3 cellular contexts compared by ENCODE assay signal in genomic region chr5:144011348-144011861, GRCh38.
TF ChIP-seq lines count a peak whose summit lies in the region.

No MANE protein-coding gene starts in this region.

TF ChIP-seq in SK-N-SH, 30 proteins besides CTCF, POLR2A, EP300 and RAD21 (continued from another document):
- no peak for TF ChIP-seq REST (IDR thresholded peaks at IDR 0.05; ENCODE audit: low read depth, low read length)
- TF ChIP-seq FOXM1 (IDR thresholded peaks at IDR 0.05; ENCODE audit: low read depth), result no peak
- TF ChIP-seq CHD2 (IDR thresholded peaks at IDR 0.05; ENCODE audit: low read length, partially characterized antibody), result no peak
- no peak for TF ChIP-seq USF2 (IDR thresholded peaks at IDR 0.05; ENCODE audit: borderline replicate concordance, low read depth, low read length)
- no peak for TF ChIP-seq ZBTB33 (IDR thresholded peaks at IDR 0.05; ENCODE audit: borderline replicate concordance, low read depth)
- no peak for TF ChIP-seq EZH2phosphoT487 (IDR thresholded peaks at IDR 0.05; ENCODE audit: borderline replicate concordance, low read depth)
- TF ChIP-seq POLR2AphosphoS5 (IDR thresholded peaks at IDR 0.05; ENCODE audit: low read depth, low read length), result no peak
- TF ChIP-seq TEAD4 (IDR thresholded peaks at IDR 0.05; ENCODE audit: borderline replicate concordance, insufficient read depth), result no peak
- no peak for TF ChIP-seq FOSL2 (IDR thresholded peaks at IDR 0.05; ENCODE audit: borderline replicate concordance, low read depth)
- no peak for TF ChIP-seq NFIC (IDR thresholded peaks at IDR 0.05; ENCODE audit: borderline replicate concordance)
- TF ChIP-seq JUND (IDR thresholded peaks at IDR 0.05), result no peak
TF ChIP-seq in SK-N-SH: peak in this region for 0.

TF ChIP-seq in SK-N-SH treated with all-trans-retinoic acid at 6 μM for 48 hours, 23 proteins besides CTCF, POLR2A, EP300 and RAD21 (continued from another document):
- TF ChIP-seq POU6F1 (CRISPR knock-in tag; IDR thresholded peaks at IDR 0.05; ENCODE audit: borderline replicate concordance, low read depth) (no peak), ZFP3 (CRISPR knock-in tag; IDR thresholded peaks at IDR 0.05) (no peak), BACH2 (CRISPR knock-in tag; IDR thresholded peaks at IDR 0.05; ENCODE audit: borderline replicate concordance) (no peak), ISL1 (CRISPR knock-in tag; IDR thresholded peaks at IDR 0.05) (no peak), TOX (CRISPR knock-in tag; IDR thresholded peaks at IDR 0.05; ENCODE audit: borderline replicate concordance) (no peak), PATZ1 (CRISPR knock-in tag; IDR thresholded peaks at IDR 0.05; ENCODE audit: borderline replicate concordance) (no peak), CREB5 (CRISPR knock-in tag; IDR thresholded peaks at IDR 0.05; ENCODE audit: low read depth) (no peak), RARB (CRISPR knock-in tag; IDR thresholded peaks at IDR 0.05) (no peak), SNAI2 (CRISPR knock-in tag; IDR thresholded peaks at IDR 0.05) (no peak)

TF ChIP-seq in H1, 55 proteins besides CTCF, POLR2A, EP300 and RAD21 (continued from another document):
- TF ChIP-seq CHD7 (IDR thresholded peaks at IDR 0.05; ENCODE audit: insufficient replicate concordance, low read length), result peak; percentile 93
- peak; percentile 26; the same call in 1 of the 2 replicates for TF ChIP-seq TEAD4 (IDR thresholded peaks at IDR 0.05; ENCODE audit: low read depth, low read length)
- TF ChIP-seq SIX5 (IDR thresholded peaks at IDR 0.05; ENCODE audit: low read depth, low read length), result no peak
- TF ChIP-seq POU5F1 (IDR thresholded peaks at IDR 0.05; ENCODE audit: low read depth, low read length), result 0 out of 2 replicates have a peak, but pooled peaks have one; percentile 62
- no peak for TF ChIP-seq SIN3A (conservative IDR thresholded peaks at IDR 0.05 in 1 of 2, IDR thresholded peaks at IDR 0.05 in 1 of 2; ENCODE audit: low read depth in 1 of 2, low read length in 2 of 2)
- TF ChIP-seq SUZ12 (IDR thresholded peaks at IDR 0.05; ENCODE audit: low read length), result no peak
- TF ChIP-seq CHD1 (IDR thresholded peaks at IDR 0.05; ENCODE audit: low read depth, low read length), result no peak
- TF ChIP-seq SP1 (IDR thresholded peaks at IDR 0.05; ENCODE audit: low read depth, low read length), result peak; percentile 29; the same call in 1 of the 2 replicates
- no peak for TF ChIP-seq CTBP2 (IDR thresholded peaks at IDR 0.05; ENCODE audit: borderline replicate concordance, insufficient read depth, insufficient read length, low read length)
- 0 out of 4 replicates have a peak, but pooled peaks of 1 of the 2 experiments have one; percentile 39 for TF ChIP-seq HDAC2 (IDR thresholded peaks at IDR 0.05; ENCODE audit: borderline replicate concordance in 1 of 2, low read depth in 2 of 2, low read length in 2 of 2)
